Comparison of ENCODE assay signal across 22 cellular contexts in genomic region chr16:3730161-3731125, GRCh38. TPM values are rescaled to one million over a fixed set of nuclear protein-coding genes. Genes with fewer than 3 reads are reported as not detected.
DNase-seq lines count a peak whose midpoint lies in the region; ATAC-seq, FAIRE-seq and TF ChIP-seq lines count a peak whose summit lies in the region.
"Had no signal": no experiment of that assay in that cellular context is flagged by ENCODE, and none has a peak within 500 bp of the region (broad histone marks: within the 10 kb centered on the region; RNA-seq: fewer than 3 reads in every experiment).

No MANE protein-coding gene starts in this region.

- H3K36me3 Mint-ChIP-seq in CD4-positive, alpha-beta memory T cell: peaks cover 45 to 65% of the 10 kb centered on the region in 2 donors
- H3K36me3 Mint-ChIP-seq in HFFc6 (ENCODE audit: low read depth): peaks cover 48% of the 10 kb centered on the region

- H3K4me3 Mint-ChIP-seq in CD4-positive, alpha-beta memory T cell: peak overlapping the region in 1 of 8 donors; percentile 12
- H3K4me3 Mint-ChIP-seq in HFFc6: no peak overlapping the region
- H3K4me3 Mint-ChIP-seq: CD8-positive, alpha-beta memory T cell; IgD-negative memory B cell had no signal

- H3K9me3 Mint-ChIP-seq in CD4-positive, alpha-beta memory T cell: peaks cover 0 to 8% (median 0%) of the 10 kb centered on the region in 8 donors
- no peaks in the 10 kb centered on the region for H3K9me3 Mint-ChIP-seq in HFFc6
- H3K9me3 Mint-ChIP-seq: CD8-positive, alpha-beta memory T cell; IgD-negative memory B cell had no signal

- no peaks in the 10 kb centered on the region for H3K9me3 ChIP-seq in CD4-positive, alpha-beta memory T cell (ENCODE audit: control insufficient read depth in 1 of 2, low read length in 2 of 2)
- H3K9me3 ChIP-seq in kidney (ENCODE audit: control insufficient read depth in 1 of 2, low read length in 2 of 2) (no peaks in the 10 kb centered on the region), spleen (no peaks in the 10 kb centered on the region)
- H3K9me3 ChIP-seq: BLaER1 treated with 17β-estradiol and CSF1 and Interleukin-3, amounts not matched to agents 10 nM and 100 nM had no signal

- no peak overlapping the region for H3K4me3 ChIP-seq in CD4-positive, alpha-beta memory T cell (ENCODE audit: low read length in 2 of 2)
- no peak overlapping the region for H3K4me3 ChIP-seq in kidney (ENCODE audit: low read length in 2 of 2)
- H3K4me3 ChIP-seq in spleen: no peak overlapping the region
- H3K4me3 ChIP-seq: BLaER1 treated with 17β-estradiol and CSF1 and Interleukin-3, amounts not matched to agents 10 nM and 100 nM; GM12878 had no signal

- intact Hi-C loops in CD4-positive, alpha-beta memory T cell (cut with micrococcal nuclease): no loop called here
- intact Hi-C loops in kidney (cut with DNase I) (no loop called here), spleen (cut with DNase I; ENCODE audit: low total_unique reads) (no loop called here)

- DNase-seq in CD4-positive, alpha-beta memory T cell: no peak
- DNase-seq in HFFc6: no peak
- peak; percentile 35 for DNase-seq in kidney
- DNase-seq in spleen: peak; percentile 43
- no peak for DNase-seq in GM19240 (ENCODE audit: insufficient read length, low spot score)
- DNase-seq in Ammon's horn (ENCODE audit: low spot score): no peak
- DNase-seq: CD8-positive, alpha-beta memory T cell; DMS53; EL; GOT3; Karpas-422; NCI-H1417 treated with DMSO at 0.1 percent for 48 hours; NCI-H187 treated with DMSO at 0.1 percent for 48 hours; NCI-H2227 treated with DMSO at 0.1 percent for 48 hours; NCI-H510A treated with DMSO at 0.1 percent for 48 hours; NCI-H774; SHP77 treated with DMSO at 0.1 percent for 48 hours had no signal

- peaks cover 0 to 4% (median 0%) of the 10 kb centered on the region in 4 donors for H3K4me1 Mint-ChIP-seq in CD4-positive, alpha-beta memory T cell
- no peaks in the 10 kb centered on the region for H3K4me1 Mint-ChIP-seq in HFFc6 (ENCODE audit: low read depth)
- H3K4me1 Mint-ChIP-seq: IgD-negative memory B cell had no signal

- H3K36me3 ChIP-seq in CD4-positive, alpha-beta memory T cell (ENCODE audit: insufficient read depth, low read length): peaks cover 62% of the 10 kb centered on the region
- H3K36me3 ChIP-seq in kidney (ENCODE audit: control insufficient read depth in 1 of 2, insufficient read depth in 2 of 2, low read length in 2 of 2): peaks cover 40 to 54% of the 10 kb centered on the region in 2 donors
- peaks cover 11 to 100% (median 89%) of the 10 kb centered on the region in 6 donors for H3K36me3 ChIP-seq in spleen

- FAIRE-seq in kidney (lab: Jason Lieb, UNC): no peak
- FAIRE-seq: GM12878, HTR-8/SVneo had no signal

- TF ChIP-seq CTCF in HFFc6 (IDR thresholded peaks at IDR 0.05) (no peak), kidney (IDR thresholded peaks at IDR 0.05; ENCODE audit: borderline replicate concordance, extremely low read depth, insufficient read depth) (no peak), spleen (IDR thresholded peaks at IDR 0.05 in 8 of 11, conservative IDR thresholded peaks at IDR 0.05 in 3 of 11) (no peak)

- H3K27ac ChIP-seq in CD4-positive, alpha-beta memory T cell (ENCODE audit: low read depth, low read length): no peak overlapping the region
- H3K27ac ChIP-seq in kidney (ENCODE audit: low read depth in 2 of 2, low read length in 2 of 2) (no peak overlapping the region), spleen (no peak overlapping the region)
- H3K27ac ChIP-seq: BLaER1 treated with 17β-estradiol and CSF1 and Interleukin-3, amounts not matched to agents 10 nM and 100 nM had no signal

- CTCF ChIA-PET in CD4-positive, alpha-beta memory T cell (lab: Charles Lee; ENCODE audit: partially characterized antibody): no interaction called here

- no peak overlapping the region for H3K9ac ChIP-seq in kidney (ENCODE audit: low read length in 2 of 2)
- H3K9ac ChIP-seq: BLaER1 treated with 17β-estradiol and CSF1 and Interleukin-3, amounts not matched to agents 10 nM and 100 nM had no signal

- no peak for TF ChIP-seq POLR2A in spleen (IDR thresholded peaks at IDR 0.05)

- no peaks in the 10 kb centered on the region for H3K4me1 ChIP-seq in CD4-positive, alpha-beta memory T cell (ENCODE audit: insufficient read depth, low read length)
- H3K4me1 ChIP-seq in kidney (ENCODE audit: control insufficient read depth in 1 of 2, insufficient read depth in 1 of 2, low read depth in 1 of 2, low read length in 2 of 2): no peaks in the 10 kb centered on the region
- no peaks in the 10 kb centered on the region for H3K4me1 ChIP-seq in spleen

- H3K27me3 Mint-ChIP-seq in CD4-positive, alpha-beta memory T cell: no peaks in the 10 kb centered on the region
- H3K27me3 Mint-ChIP-seq in HFFc6 (ENCODE audit: insufficient read depth): peaks cover 17% of the 10 kb centered on the region
- H3K27me3 Mint-ChIP-seq: IgD-negative memory B cell had no signal

- peak overlapping the region in 4 of 7 donors; percentile 21 to 75 (median 40) for H3K27ac Mint-ChIP-seq in CD4-positive, alpha-beta memory T cell
- peak overlapping the region; percentile 14; the same call in 1 of the 2 replicates for H3K27ac Mint-ChIP-seq in HFFc6

- no peaks in the 10 kb centered on the region for H3K27me3 ChIP-seq in CD4-positive, alpha-beta memory T cell (ENCODE audit: insufficient read depth, low read length)
- no peaks in the 10 kb centered on the region for H3K27me3 ChIP-seq in spleen (replicated peaks in 1 of 7)
- H3K27me3 ChIP-seq: BLaER1 treated with 17β-estradiol and CSF1 and Interleukin-3, amounts not matched to agents 10 nM and 100 nM had no signal

- no peak for ATAC-seq in HG03354 (IDR thresholded peaks at IDR 0.05; ENCODE audit: poor library complexity, severe bottlenecking, unreplicated experiment)
- ATAC-seq: GM12878 had no signal

- POLR2A ChIA-PET in CD4-positive, alpha-beta memory T cell (lab: Charles Lee; ENCODE audit: partially characterized antibody): no interaction called here

- WGBS in spleen, 5 donors: 92 to 96% (median 93%) methylated on average over 17 to 24 of the region's 24 CpGs

RNA-seq across cellular contexts. Expression of gene TRAP1, which starts 13.1 kb away (rescaled TPM):
- 100 to 1,000 TPM; 101 to 111 TPM for total RNA-seq in CD4-positive, alpha-beta memory T cell
- 10 to 100 TPM; 56.4 to 59.2 TPM for polyA plus RNA-seq in CD4-positive, alpha-beta memory T cell
- total RNA-seq in HFFc6 (2021; fragmentation: NEBNext Ultra II Directional; extraction: Animal tissue kit (Norgen Biotek cat#: 25700)): 100 to 1,000 TPM in 4 of 6 experiments, 10 to 100 TPM in 2; 97.6 to 118 (median 103) TPM
- total RNA-seq in kidney (86.3 TPM), spleen (10 to 100 TPM; 33.7 to 77.5 (median 53.7) TPM)
- polyA plus RNA-seq in kidney (ENCODE audit: insufficient read depth, low read depth, low replicate concordance) (88.8 TPM), spleen (10 to 100 TPM; 43.4 to 97.1 (median 49.8) TPM)

Comparison
In these comparisons a context has a peak if more than half of its experiments do, and no peak if none do; other contexts are left out.
1. DNase-seq: peak in kidney (single experiment) and spleen (single experiment); none in CD4-positive, alpha-beta memory T cell (0 of 5), HFFc6 (single experiment), GM19240 (single experiment) and Ammon's horn (single experiment).